In the genomic region with DNA sequence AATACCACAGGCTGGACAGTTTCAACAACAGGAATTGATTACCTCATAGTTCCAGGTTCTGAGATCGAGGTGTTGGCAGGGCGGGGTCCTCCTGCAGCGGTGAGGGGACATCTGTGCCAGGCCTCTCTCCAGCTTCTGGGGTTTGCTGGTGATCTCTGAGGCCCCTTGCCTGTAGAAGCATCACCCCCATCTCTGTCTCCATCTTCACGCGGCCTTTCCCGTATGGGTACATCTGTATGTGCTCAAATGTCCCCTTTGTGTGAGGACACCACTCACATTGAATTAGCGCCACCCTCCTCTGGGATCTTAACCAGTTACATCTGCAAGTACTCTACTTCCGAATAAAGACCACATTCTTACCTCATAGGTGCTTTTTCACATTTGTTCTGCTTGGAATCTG, we compare ENCODE assay signal across 21 cellular contexts.
A peak's percentile ranks its signal among the peaks of the same experiment; 100 is the strongest.
DNase-seq lines count a peak whose midpoint lies in the region; ATAC-seq, FAIRE-seq and TF ChIP-seq lines count a peak whose summit lies in the region.
"Had no signal": no experiment of that assay in that cellular context is flagged by ENCODE, and none has a peak within 500 bp of the region (broad histone marks: within the 10 kb centered on the region; RNA-seq: fewer than 3 reads in every experiment).

No MANE protein-coding gene starts in this region.

- no peak overlapping the region for H4K91ac ChIP-seq in H1 (replicated peaks; ENCODE audit: insufficient read length, low read length)

- no peak overlapping the region for H2AFZ ChIP-seq in H1 (ENCODE audit: low read length)

- H3K27me3 ChIP-seq in H1 (replicated peaks in 1 of 4; ENCODE audit: control insufficient read depth in 3 of 4, extremely low read depth in 1 of 4, insufficient read depth in 3 of 4, low read length in 3 of 4) = no peaks in the 10 kb centered on the region; a peak in 1 of 7 replicates
- no peaks in the 10 kb centered on the region for H3K27me3 ChIP-seq in sigmoid colon

- H2BK15ac ChIP-seq in H1 (ENCODE audit: low read length) = no peak overlapping the region; the same call in 1 of the 2 replicates

- H2BK120ac ChIP-seq in H1 (replicated peaks; ENCODE audit: low read depth, low read length) = no peak overlapping the region

- H3K36me3 ChIP-seq in H1 (ENCODE audit: control insufficient read depth in 2 of 4, insufficient read depth in 4 of 4, low read length in 3 of 4) (no peaks in the 10 kb centered on the region), sigmoid colon (no peaks in the 10 kb centered on the region)
- H3K36me3 ChIP-seq: BLaER1 had no signal

- 0 out of 2 replicates have a peak overlapping the region, but pooled peaks have one; percentile 43 for H2AK5ac ChIP-seq in H1 (ENCODE audit: low read depth, low read length)

- H3K27ac Mint-ChIP-seq in activated CD8-positive, alpha-beta memory T cell treated with anti-CD3 and anti-CD28 coated beads, Interleukin-2, amount 10 ng/mL, durations not matched to agents 7 days and 5 days = no peak overlapping the region
- H3K27ac Mint-ChIP-seq: B cell; CD4-positive, CD25-positive, alpha-beta regulatory T cell; CD8-positive, alpha-beta T cell had no signal

- no peak overlapping the region for H3K18ac ChIP-seq in H1 (ENCODE audit: extremely low read depth, low read length)

- no peak overlapping the region for H3K4ac ChIP-seq in H1 (replicated peaks; ENCODE audit: insufficient read length, low read depth, low read length)

- H3K79me1 ChIP-seq in H1 (ENCODE audit: low read depth, low read length) = no peaks in the 10 kb centered on the region

- H2BK12ac ChIP-seq in H1 (ENCODE audit: low read depth, low read length) = no peak overlapping the region

- no peak for TF ChIP-seq RAD21 in H1 (IDR thresholded peaks at IDR 0.05 in 1 of 2, conservative IDR thresholded peaks at IDR 0.05 in 1 of 2; ENCODE audit: low read depth in 2 of 2, low read length in 2 of 2)

- TF ChIP-seq CTCF in H1 (IDR thresholded peaks at IDR 0.05; ENCODE audit: control extremely low read depth in 1 of 3, insufficient read depth in 1 of 3, low read depth in 1 of 3, low read length in 3 of 3) (no peak), sigmoid colon (IDR thresholded peaks at IDR 0.05) (no peak)

- H2BK5ac ChIP-seq in H1 (ENCODE audit: low read depth, low read length) = no peak overlapping the region

- H3K36me3 Mint-ChIP-seq in activated CD8-positive, alpha-beta memory T cell treated with anti-CD3 and anti-CD28 coated beads, Interleukin-2, amount 10 ng/mL, durations not matched to agents 7 days and 5 days = no peaks in the 10 kb centered on the region
- H3K36me3 Mint-ChIP-seq: CD4-positive, CD25-positive, alpha-beta regulatory T cell; CD8-positive, alpha-beta T cell had no signal

- no peak overlapping the region for H4K5ac ChIP-seq in H1 (ENCODE audit: insufficient read length, low read depth, low read length)

- no peak overlapping the region for H2BK20ac ChIP-seq in H1 (ENCODE audit: low read length)

- no peak overlapping the region for H3K4me2 ChIP-seq in H1 (ENCODE audit: insufficient read depth in 1 of 2, low read depth in 2 of 2, low read length in 2 of 2)
- H3K4me2 ChIP-seq: BLaER1 had no signal

- H3K14ac ChIP-seq in H1 (ENCODE audit: insufficient read length) = no peak overlapping the region

- H3K9ac ChIP-seq in H1 (replicated peaks in 1 of 4; ENCODE audit: extremely low read depth in 1 of 4, low read depth in 3 of 4, low read length in 3 of 4) = no peak overlapping the region
- H3K9ac ChIP-seq: BLaER1 had no signal

- peaks cover 6% of the 10 kb centered on the region for H3K9me3 Mint-ChIP-seq in activated CD8-positive, alpha-beta memory T cell treated with anti-CD3 and anti-CD28 coated beads, Interleukin-2, amount 10 ng/mL, durations not matched to agents 7 days and 5 days (ENCODE audit: low read depth)
- H3K9me3 Mint-ChIP-seq: CD8-positive, alpha-beta T cell had no signal

- H3K27ac ChIP-seq in H1 (ENCODE audit: low read depth, low read length) (no peak overlapping the region), sigmoid colon (no peak overlapping the region)
- H3K27ac ChIP-seq: 22Rv1, BLaER1, C4-2B had no signal

- POLR2A ChIA-PET in H1 (lab: Charles Lee; ENCODE audit: partially characterized antibody) = no interaction called here

- H3K4me1 ChIP-seq in H1 (replicated peaks in 1 of 4; ENCODE audit: control insufficient read depth in 3 of 4, insufficient read depth in 4 of 4, low read length in 3 of 4) (peaks cover 0 to 5% (median 5%) of the 10 kb centered on the region in 4 experiments; a peak in 3 of 7 replicates), sigmoid colon (no peaks in the 10 kb centered on the region)
- H3K4me1 ChIP-seq: Caco-2 had no signal

- no peak overlapping the region for H3K23ac ChIP-seq in H1 (ENCODE audit: insufficient read length)

- no peaks in the 10 kb centered on the region for H3K79me2 ChIP-seq in H1 (ENCODE audit: control insufficient read depth in 1 of 2, insufficient read depth in 2 of 2, low read length in 2 of 2)

- CTCF ChIA-PET in activated CD8-positive, alpha-beta memory T cell treated with anti-CD3 and anti-CD28 coated beads, Interleukin-2, amount 10 ng/mL, durations not matched to agents 7 days and 5 days (lab: Charles Lee) = no interaction called here
- CTCF ChIA-PET in H1 (lab: Charles Lee; ENCODE audit: partially characterized antibody) = interaction anchor here (2.8 kb wide), 1 partner anchor 14 kb away, joined by 18 read pairs; no protein-coding TSS in a partner anchor

- TF ChIP-seq EP300 in H1 (IDR thresholded peaks at IDR 0.05; ENCODE audit: borderline replicate concordance in 1 of 2, low read depth in 2 of 2, low read length in 2 of 2) (no peak), sigmoid colon (IDR thresholded peaks at IDR 0.05) (no peak)

- no peak overlapping the region for H3K4me3 Mint-ChIP-seq in activated CD8-positive, alpha-beta memory T cell treated with anti-CD3 and anti-CD28 coated beads, Interleukin-2, amount 10 ng/mL, durations not matched to agents 7 days and 5 days
- H3K4me3 Mint-ChIP-seq: B cell; CD4-positive, CD25-positive, alpha-beta regulatory T cell; CD8-positive, alpha-beta T cell had no signal

- no peak overlapping the region for H4K8ac ChIP-seq in H1 (ENCODE audit: extremely low read depth, insufficient read depth, low read length)

- FAIRE-seq in H1 (lab: Jason Lieb, UNC) = no peak
- FAIRE-seq: A204.1, G401.6, GM12892 had no signal

- peaks cover 0 to 3% of the 10 kb centered on the region in 2 experiments; a peak in 1 of 4 replicates for H3K9me3 ChIP-seq in H1 (ENCODE audit: insufficient read depth in 2 of 2, low read depth in 1 of 2, low read length in 1 of 2)
- H3K9me3 ChIP-seq in sigmoid colon = no peaks in the 10 kb centered on the region
- H3K9me3 ChIP-seq: BLaER1, Caco-2 had no signal

- 84% methylated on average over 8 of the region's 8 CpGs; no CpG with 5 or more reads in 1 of the 2 experiments for WGBS in H1 (ENCODE audit: extremely low coverage in 1 of 2, insufficient coverage in 1 of 2, insufficient read length in 1 of 2, insufficient replicate concordance in 2 of 2, low coverage in 1 of 2, low lambda C conversion rate in 2 of 2, missing lambda C conversion rate in 1 of 2), 2 experiments
- WGBS in sigmoid colon, 2 donors = 82 to 92% methylated on average over 8 of the region's 8 CpGs

- TF ChIP-seq POLR2A in H1 (IDR thresholded peaks at IDR 0.05; ENCODE audit: control extremely low read depth in 1 of 2, low read depth in 2 of 2, low read length in 2 of 2) = no peak
- no peak for TF ChIP-seq POLR2A in sigmoid colon (IDR thresholded peaks at IDR 0.05)

- intact Hi-C loops in sigmoid colon (cut with DNase I) = no loop called here

- no peaks in the 10 kb centered on the region for H3K27me3 Mint-ChIP-seq in activated CD8-positive, alpha-beta memory T cell treated with anti-CD3 and anti-CD28 coated beads, Interleukin-2, amount 10 ng/mL, durations not matched to agents 7 days and 5 days
- H3K27me3 Mint-ChIP-seq: B cell; CD4-positive, CD25-positive, alpha-beta regulatory T cell had no signal

- no peak for ATAC-seq in activated CD8-positive, alpha-beta memory T cell treated with anti-CD3 and anti-CD28 coated beads, Interleukin-2, amount 10 ng/mL, durations not matched to agents 7 days and 5 days
- ATAC-seq: CD8-positive, alpha-beta T cell had no signal

- H3K56ac ChIP-seq in H1 (replicated peaks; ENCODE audit: insufficient read length, low read depth, low read length) = no peak overlapping the region

- H3K4me1 Mint-ChIP-seq in activated CD8-positive, alpha-beta memory T cell treated with anti-CD3 and anti-CD28 coated beads, Interleukin-2, amount 10 ng/mL, durations not matched to agents 7 days and 5 days = no peaks in the 10 kb centered on the region
- H3K4me1 Mint-ChIP-seq: B cell; CD4-positive, CD25-positive, alpha-beta regulatory T cell had no signal

- H4K20me1 ChIP-seq in H1 (replicated peaks in 1 of 2; ENCODE audit: control insufficient read depth in 1 of 2, insufficient read depth in 2 of 2, low read length in 2 of 2) = no peaks in the 10 kb centered on the region
- H4K20me1 ChIP-seq: BLaER1 had no signal

- peak; percentile 32 for DNase-seq in activated CD8-positive, alpha-beta memory T cell treated with anti-CD3 and anti-CD28 coated beads, Interleukin-2, amount 10 ng/mL, durations not matched to agents 7 days and 5 days
- DNase-seq in activated CD8-positive, alpha-beta memory T cell treated with anti-CD3 and anti-CD28 coated beads, Interleukin-2, amount 50 U/mL, for 48 hours = no peak
- DNase-seq in H1 (ENCODE audit: low read depth in 1 of 2, low spot score in 2 of 2) (no peak), sigmoid colon (peak; percentile 22), pons (ENCODE audit: low spot score) (no peak)
- no peak for DNase-seq in activated naive CD4-positive, alpha-beta T cell treated with Interleukin-2 at 50 U/mL for 16 hours
- DNase-seq: Caco-2; CD4-positive, CD25-positive, alpha-beta regulatory T cell; CD8-positive, alpha-beta T cell; DMS153; DND-41; GOT3; H7; HCEC 1CT had no signal

- H3K23me2 ChIP-seq in H1 (ENCODE audit: low read depth, low read length) = peaks cover 3% of the 10 kb centered on the region; the same call in 1 of the 2 replicates

- H3K4me3 ChIP-seq in H1 (ENCODE audit: extremely low read depth in 1 of 4, insufficient read depth in 2 of 4, low read depth in 3 of 4, low read length in 4 of 4) = no peak overlapping the region
- H3K4me3 ChIP-seq in sigmoid colon = no peak overlapping the region
- H3K4me3 ChIP-seq: BLaER1 had no signal

TF ChIP-seq in H1, 55 proteins besides CTCF, POLR2A, EP300 and RAD21:
- no peak for TF ChIP-seq SRF (IDR thresholded peaks at IDR 0.05; ENCODE audit: low read depth, low read length)
- TF ChIP-seq BACH1 (IDR thresholded peaks at IDR 0.05; ENCODE audit: low read length) = no peak
- TF ChIP-seq FOSL1 (IDR thresholded peaks at IDR 0.05; ENCODE audit: insufficient read depth, low read depth, low read length) = no peak

Comparison
In these comparisons a context has a peak if more than half of its experiments do, and no peak if none do; other contexts are left out.
1. DNase-seq: peak in activated CD8-positive, alpha-beta memory T cell treated with anti-CD3 and anti-CD28 coated beads, Interleukin-2, amount 10 ng/mL, durations not matched to agents 7 days and 5 days (single experiment) and sigmoid colon (single experiment); none in activated CD8-positive, alpha-beta memory T cell treated with anti-CD3 and anti-CD28 coated beads, Interleukin-2, amount 50 U/mL, for 48 hours (single experiment), H1 (0 of 2), activated naive CD4-positive, alpha-beta T cell treated with Interleukin-2 at 50 U/mL for 16 hours (single experiment) and pons (single experiment).